Comparison of ENCODE assay signal across 28 cellular contexts in genomic region chr7:34830390-34830789, GRCh38.
"Had no signal": no experiment of that assay in that cellular context is flagged by ENCODE, and none has a peak within 500 bp of the region (broad histone marks: within the 10 kb centered on the region; RNA-seq: fewer than 3 reads in every experiment).

No MANE protein-coding gene starts in this region.

- H3K27ac ChIP-seq: neutrophil, pancreas, psoas muscle, skin epidermis, spleen, suprapubic skin, testis, tibial artery, transverse colon, upper lobe of right lung, uterus had no signal

- H3K9me3 ChIP-seq: neutrophil, pancreas, psoas muscle, spleen, suprapubic skin, testis, tibial artery, transverse colon, upper lobe of right lung, uterus had no signal

- H3K4me2 ChIP-seq: smooth muscle cell had no signal

- DNase-seq: naive thymus-derived CD4-positive, alpha-beta T cell; natural killer cell; nephron progenitor cell; nucleus accumbens; pancreas; psoas muscle; right cardiac atrium; spleen; stimulated activated CD4-positive, alpha-beta T cell treated with anti-CD3 and anti-CD28 coated beads, Interleukin-12 subunit alpha, Interleukin-12 subunit beta, amount 100 ng/mL, for 4 hours; stimulated activated CD4-positive, alpha-beta T cell treated with anti-CD3 and anti-CD28 coated beads, Interleukin-1b, Interleukin-23, amount 100 ng/mL, for 48 hours; stimulated activated CD4-positive, alpha-beta T cell treated with anti-CD3 and anti-CD28 coated beads, Interleukin-4, amount 100 ng/mL, for 1 hour; stimulated activated CD4-positive, alpha-beta T cell treated with anti-CD3 and anti-CD28 coated beads, Interleukin-4, amount 100 ng/mL, for 4 hours; stimulated activated CD8-positive, alpha-beta memory T cell treated with anti-CD3 and anti-CD28 coated beads, Interleukin-4, amount 100 ng/mL, for 48 hours; stimulated activated naive CD4-positive, alpha-beta T cell; stimulated activated naive CD8-positive, alpha-beta T cell treated with anti-CD3 and anti-CD28 coated beads, Interleukin-15, amount 100 ng/mL, for 72 hours; stimulated activated naive CD8-positive, alpha-beta T cell treated with anti-CD3 and anti-CD28 coated beads, Interleukin-15, Interleukin-2, amounts not matched to agents 100 U/mL and 50 U/mL, for 24 hours; substantia nigra; testis; tibial artery; transverse colon; upper lobe of right lung; uterus had no signal

- FAIRE-seq: pancreas had no signal

- H3K4me3 ChIP-seq: pancreas, psoas muscle, skin epidermis, smooth muscle cell, spleen, suprapubic skin, testis, tibial artery, transverse colon, upper lobe of right lung, uterus had no signal

- H3K36me3 ChIP-seq: neutrophil, pancreas, spleen, suprapubic skin, tibial artery, transverse colon, upper lobe of right lung, uterus had no signal

- H3K27me3 ChIP-seq: neutrophil, pancreas, spleen, suprapubic skin, testis, tibial artery, transverse colon, upper lobe of right lung, uterus had no signal

- ATAC-seq: naive thymus-derived CD4-positive, alpha-beta T cell; natural killer cell; pancreas; psoas muscle; right cardiac atrium; sciatic nerve; stimulated activated memory B cell treated with anti-CD40 and anti-IgM and Interleukin-4, amounts not matched to agents 10 μg/mL and 1 μg/mL and 100 μg/mL, for 72 hours; stimulated activated naive CD8-positive, alpha-beta T cell treated with anti-CD3 and anti-CD28 coated beads, Interleukin-15, amount 100 ng/mL, for 72 hours; stimulated activated naive CD8-positive, alpha-beta T cell treated with anti-CD3 and anti-CD28 coated beads, Interleukin-15, Interleukin-2, amounts not matched to agents 100 U/mL and 50 U/mL, for 24 hours; upper lobe of right lung had no signal

- H3K4me1 ChIP-seq: pancreas, psoas muscle, spleen, suprapubic skin, testis, tibial artery, transverse colon, upper lobe of right lung, uterus had no signal
